ENCODE assay signal across 7 cellular contexts in genomic region chr1:62571517-62571916, GRCh38. TPM values are rescaled to one million over a fixed set of nuclear protein-coding genes. Genes with fewer than 3 reads are reported as not detected.
"Had no signal": no experiment of that assay in that cellular context is flagged by ENCODE, and none has a peak within 500 bp of the region (broad histone marks: within the 10 kb centered on the region; RNA-seq: fewer than 3 reads in every experiment).

No MANE protein-coding gene starts in this region.

RNA-seq across cellular contexts. Expression of gene ANGPTL3, which starts 25.8 kb away (rescaled TPM):
- total RNA-seq: GM23248, GM23338, H1, H4, H7, H9, HFFc6 had no signal
- polyA plus RNA-seq: GM23248, H1 had no signal
